ENCODE assay signal across 24 cellular contexts in genomic region chr3:117404153-117404552, GRCh38.
"Had no signal": no experiment of that assay in that cellular context is flagged by ENCODE, and none has a peak within 500 bp of the region (broad histone marks: within the 10 kb centered on the region; RNA-seq: fewer than 3 reads in every experiment).

No MANE protein-coding gene starts in this region.

- DNase-seq: activated CD4-positive, alpha-beta memory T cell treated with anti-CD3 and anti-CD28 coated beads, Interleukin-2, amount 10 ng/mL, durations not matched to agents 7 days and 5 days; activated CD4-positive, alpha-beta T cell treated with anti-CD3 and anti-CD28 coated beads, Interleukin-2, amount 10 ng/mL, durations not matched to agents 24 days and 14 days; activated gamma-delta T cell; activated naive CD4-positive, alpha-beta T cell treated with anti-CD3 and anti-CD28 coated beads, Interleukin-2, amount 50 U/mL, for 16 hours; activated naive CD8-positive, alpha-beta T cell treated with anti-CD3 and anti-CD28 coated beads, Interleukin-2, amount 50 U/mL, for 24 hours; aorta; central memory CD4-positive, alpha-beta T cell; endodermal cell; foreskin fibroblast; left colon; lower lobe of right lung; mesendoderm; mucosa of descending colon; nucleus accumbens; stimulated activated CD4-positive, alpha-beta T cell treated with anti-CD3 and anti-CD28 coated beads, Interleukin-2, amount 100 ng/mL, for 48 hours; stimulated activated CD8-positive, alpha-beta memory T cell treated with anti-CD3 and anti-CD28 coated beads, Interleukin-4, amount 100 ng/mL, for 48 hours; stimulated activated naive B cell treated with anti-CD40 and anti-IgM and Interleukin-4, amounts not matched to agents 10 μg/mL and 1 μg/mL and 100 μg/mL, for 72 hours; trophoblast cell; uterus had no signal

- H3K9me3 Mint-ChIP-seq: activated CD4-positive, alpha-beta memory T cell treated with anti-CD3 and anti-CD28 coated beads, Interleukin-2, amount 10 ng/mL, durations not matched to agents 7 days and 5 days; activated CD4-positive, alpha-beta T cell treated with anti-CD3 and anti-CD28 coated beads, Interleukin-2, amount 10 ng/mL, durations not matched to agents 24 days and 14 days; activated T-helper 1 cell treated with anti-CD3 and anti-CD28 coated beads, Interleukin-12 subunit alpha, Interleukin-12 subunit beta, Interleukin-2, Interleukin-4 antibody, amounts not matched to agents 30 ng/mL and 10 ng/mL and 1 ng/mL, durations not matched to agents 14 hours and 24 hours and 36 hours; endodermal cell had no signal

- H3K27me3 ChIP-seq: uterus had no signal

- H3K4me3 Mint-ChIP-seq: activated CD4-positive, alpha-beta memory T cell treated with anti-CD3 and anti-CD28 coated beads, Interleukin-2, amount 10 ng/mL, durations not matched to agents 7 days and 5 days; activated CD4-positive, alpha-beta T cell treated with anti-CD3 and anti-CD28 coated beads, Interleukin-2, amount 10 ng/mL, durations not matched to agents 24 days and 14 days; activated naive CD8-positive, alpha-beta T cell treated with anti-CD3 and anti-CD28 coated beads, Interleukin-2, amount 50 U/mL, for 24 hours; activated T-helper 1 cell treated with anti-CD3 and anti-CD28 coated beads, Interleukin-12 subunit alpha, Interleukin-12 subunit beta, Interleukin-2, Interleukin-4 antibody, amounts not matched to agents 30 ng/mL and 10 ng/mL and 1 ng/mL, durations not matched to agents 14 hours and 24 hours and 36 hours; brain; endodermal cell; stimulated activated naive B cell treated with anti-CD40 and anti-IgM and Interleukin-4, amounts not matched to agents 10 μg/mL and 1 μg/mL and 100 μg/mL, for 72 hours had no signal

- H3K27ac Mint-ChIP-seq: activated CD4-positive, alpha-beta memory T cell treated with anti-CD3 and anti-CD28 coated beads, Interleukin-2, amount 10 ng/mL, durations not matched to agents 7 days and 5 days; activated CD4-positive, alpha-beta T cell treated with anti-CD3 and anti-CD28 coated beads, Interleukin-2, amount 10 ng/mL, durations not matched to agents 24 days and 14 days; activated naive CD8-positive, alpha-beta T cell treated with anti-CD3 and anti-CD28 coated beads, Interleukin-2, amount 50 U/mL, for 24 hours; activated T-helper 1 cell treated with anti-CD3 and anti-CD28 coated beads, Interleukin-12 subunit alpha, Interleukin-12 subunit beta, Interleukin-2, Interleukin-4 antibody, amounts not matched to agents 30 ng/mL and 10 ng/mL and 1 ng/mL, durations not matched to agents 14 hours and 24 hours and 36 hours; brain; endodermal cell; stimulated activated naive B cell treated with anti-CD40 and anti-IgM and Interleukin-4, amounts not matched to agents 10 μg/mL and 1 μg/mL and 100 μg/mL, for 72 hours had no signal

- H3K27ac ChIP-seq: epithelial cell of prostate, lower lobe of right lung, prostate gland, uterus had no signal

- H3K27me3 Mint-ChIP-seq: activated CD4-positive, alpha-beta memory T cell treated with anti-CD3 and anti-CD28 coated beads, Interleukin-2, amount 10 ng/mL, durations not matched to agents 7 days and 5 days; activated CD4-positive, alpha-beta T cell treated with anti-CD3 and anti-CD28 coated beads, Interleukin-2, amount 10 ng/mL, durations not matched to agents 24 days and 14 days; activated naive CD8-positive, alpha-beta T cell treated with anti-CD3 and anti-CD28 coated beads, Interleukin-2, amount 50 U/mL, for 24 hours; stimulated activated naive B cell treated with anti-CD40 and anti-IgM and Interleukin-4, amounts not matched to agents 10 μg/mL and 1 μg/mL and 100 μg/mL, for 72 hours had no signal

- H3K9me3 ChIP-seq: lower lobe of right lung, mucosa of descending colon, prostate gland, uterus had no signal

- H3K4me3 ChIP-seq: lower lobe of right lung, mucosa of descending colon, prostate gland, uterus had no signal

- ATAC-seq: activated CD4-positive, CD25-positive, alpha-beta regulatory T cell treated with anti-CD3 and anti-CD28 coated beads, Interleukin-2, amount 50 U/mL, for 24 hours; activated naive CD8-positive, alpha-beta T cell treated with anti-CD3 and anti-CD28 coated beads, Interleukin-2, amount 50 U/mL, for 24 hours; left colon; lower lobe of right lung; mucosa of descending colon; stimulated activated naive B cell treated with anti-CD40 and anti-IgM and Interleukin-4, amounts not matched to agents 10 μg/mL and 1 μg/mL and 100 μg/mL, for 72 hours had no signal

- H3K4me1 Mint-ChIP-seq: activated CD4-positive, alpha-beta memory T cell treated with anti-CD3 and anti-CD28 coated beads, Interleukin-2, amount 10 ng/mL, durations not matched to agents 7 days and 5 days; activated CD4-positive, alpha-beta T cell treated with anti-CD3 and anti-CD28 coated beads, Interleukin-2, amount 10 ng/mL, durations not matched to agents 24 days and 14 days; activated naive CD8-positive, alpha-beta T cell treated with anti-CD3 and anti-CD28 coated beads, Interleukin-2, amount 50 U/mL, for 24 hours had no signal

- H3K36me3 Mint-ChIP-seq: stimulated activated naive B cell treated with anti-CD40 and anti-IgM and Interleukin-4, amounts not matched to agents 10 μg/mL and 1 μg/mL and 100 μg/mL, for 72 hours had no signal

- H3K4me1 ChIP-seq: uterus had no signal

- H3K36me3 ChIP-seq: lower lobe of right lung, prostate gland, uterus had no signal
